In genomic region chr5:90096415-90097081, GRCh38 we compare ENCODE assay signal across 11 cellular contexts.
A peak's percentile ranks its signal among the peaks of the same experiment; 100 is the strongest.
DNase-seq lines count a peak whose midpoint lies in the region; TF ChIP-seq lines count a peak whose summit lies in the region.
"Had no signal": no experiment of that assay in that cellular context is flagged by ENCODE, and none has a peak within 500 bp of the region (broad histone marks: within the 10 kb centered on the region; RNA-seq: fewer than 3 reads in every experiment).

No MANE protein-coding gene starts in this region.

- TF ChIP-seq EP300 in stomach (IDR thresholded peaks at IDR 0.05), result no peak

- intact Hi-C loops in left ventricle myocardium inferior (cut with micrococcal nuclease) (no loop called here), stomach (cut with DNase I; ENCODE audit: low total_unique reads) (no loop called here)

- peak; percentile 63 to 78 for DNase-seq in cardiac muscle cell (ENCODE audit: low read depth in 1 of 2, low spot score in 1 of 2)
- no peak for DNase-seq in left ventricle myocardium inferior
- DNase-seq in SJCRH30, result peak; percentile 14 to 20
- DNase-seq in fibroblast of peridontal ligament (ENCODE audit: extremely low read depth), result peak; percentile 56
- DNase-seq in stomach, result peak; percentile 61
- DNase-seq in stimulated activated CD4-positive, alpha-beta T cell treated with anti-CD3 and anti-CD28 coated beads, Interleukin-4, amount 100 ng/mL, for 4 hours, result no peak
- DNase-seq in NCI-H1694 (lab: John Stamatoyannopoulos, UW), result no peak
- DNase-seq in GOT3 (lab: John Stamatoyannopoulos, UW), result no peak
- DNase-seq: activated naive CD4-positive, alpha-beta T cell; NCI-H526 treated with DMSO at 0.1 percent for 48 hours had no signal

- H3K27me3 ChIP-seq in cardiac muscle cell (no peaks in the 10 kb centered on the region), left ventricle myocardium inferior (ENCODE audit: low read depth) (no peaks in the 10 kb centered on the region), SJCRH30 (no peaks in the 10 kb centered on the region), stomach (no peaks in the 10 kb centered on the region)
- H3K27me3 ChIP-seq: BLaER1 had no signal

- peaks cover 13% of the 10 kb centered on the region for H3K4me1 ChIP-seq in cardiac muscle cell (ENCODE audit: low read depth)
- peaks cover 6% of the 10 kb centered on the region for H3K4me1 ChIP-seq in left ventricle myocardium inferior
- H3K4me1 ChIP-seq in SJCRH30, result 0 out of 2 replicates have a peak, but pooled peaks cover 3% of the 10 kb centered on the region
- no peaks in the 10 kb centered on the region for H3K4me1 ChIP-seq in stomach
- H3K4me1 ChIP-seq: BLaER1 had no signal

- H3K27ac ChIP-seq in cardiac muscle cell, result peak overlapping the region; percentile 78
- no peak overlapping the region for H3K27ac ChIP-seq in left ventricle myocardium inferior (replicated peaks)
- H3K27ac ChIP-seq in SJCRH30, result no peak overlapping the region
- H3K27ac ChIP-seq in stomach, result no peak overlapping the region
- H3K27ac ChIP-seq: BLaER1 had no signal

- H3K4me3 ChIP-seq in cardiac muscle cell (no peak overlapping the region), left ventricle myocardium inferior (no peak overlapping the region), SJCRH30 (no peak overlapping the region), stomach (no peak overlapping the region)
- H3K4me3 ChIP-seq: BLaER1 had no signal

- no peak for TF ChIP-seq POLR2A in stomach (IDR thresholded peaks at IDR 0.05)

- no peaks in the 10 kb centered on the region for H3K36me3 ChIP-seq in cardiac muscle cell
- H3K36me3 ChIP-seq in left ventricle myocardium inferior, result no peaks in the 10 kb centered on the region
- H3K36me3 ChIP-seq in SJCRH30, result no peaks in the 10 kb centered on the region
- H3K36me3 ChIP-seq in stomach, result no peaks in the 10 kb centered on the region
- H3K36me3 ChIP-seq: BLaER1 had no signal

- H3K9me3 ChIP-seq in cardiac muscle cell (ENCODE audit: low read depth) (no peaks in the 10 kb centered on the region), left ventricle myocardium inferior (replicated peaks) (no peaks in the 10 kb centered on the region), SJCRH30 (replicated peaks) (no peaks in the 10 kb centered on the region), stomach (no peaks in the 10 kb centered on the region)
- H3K9me3 ChIP-seq: BLaER1 had no signal

- no peak for TF ChIP-seq CTCF in cardiac muscle cell (IDR thresholded peaks at IDR 0.05; ENCODE audit: low read depth, low read length)
- no peak for TF ChIP-seq CTCF in left ventricle myocardium inferior (IDR thresholded peaks at IDR 0.05; ENCODE audit: borderline replicate concordance)
- no peak for TF ChIP-seq CTCF in stomach (IDR thresholded peaks at IDR 0.05)

- 65 to 78% (median 70%) methylated on average over 6 of the region's 6 CpGs for WGBS in stomach, 5 donors

Comparison
In these comparisons a context has a peak if more than half of its experiments do, and no peak if none do; other contexts are left out.
1. DNase-seq: peak in cardiac muscle cell (2 of 2), SJCRH30 (2 of 2), fibroblast of peridontal ligament (single experiment) and stomach (single experiment); none in left ventricle myocardium inferior (single experiment), stimulated activated CD4-positive, alpha-beta T cell treated with anti-CD3 and anti-CD28 coated beads, Interleukin-4, amount 100 ng/mL, for 4 hours (0 of 2), NCI-H1694 (single experiment) and GOT3 (single experiment).